9 cellular contexts compared by ENCODE assay signal in genomic region chr3:178325330-178325729, GRCh38.
DNase-seq lines count a peak whose midpoint lies in the region; ATAC-seq and TF ChIP-seq lines count a peak whose summit lies in the region.
"Had no signal": no experiment of that assay in that cellular context is flagged by ENCODE, and none has a peak within 500 bp of the region (broad histone marks: within the 10 kb centered on the region; RNA-seq: fewer than 3 reads in every experiment).

No MANE protein-coding gene starts in this region.

- TF ChIP-seq CTCF in C4-2B (conservative IDR thresholded peaks at IDR 0.05), result peak; percentile 82
- TF ChIP-seq CTCF in brain (conservative IDR thresholded peaks at IDR 0.05), result peak; percentile 57 to 67
- TF ChIP-seq CTCF in mesothelial cell of epicardium (IDR thresholded peaks at IDR 0.05; ENCODE audit: unreplicated experiment), result peak; percentile 55

- no peak for ATAC-seq in GM19395 (IDR thresholded peaks at IDR 0.05; ENCODE audit: unreplicated experiment)
- ATAC-seq in activated naive CD4-positive, alpha-beta T cell treated with anti-CD3 and anti-CD28 coated beads, Interleukin-2, amount 50 U/mL, for 72 hours, result no peak

- no peak overlapping the region for H3K4me3 Mint-ChIP-seq in brain
- H3K4me3 Mint-ChIP-seq in mesothelial cell of epicardium, result no peak overlapping the region

- DNase-seq in NCI-H1417 treated with DMSO at 0.1 percent for 48 hours (lab: John Stamatoyannopoulos, UW) (peak; percentile 30), mesothelial cell of epicardium (ENCODE audit: low spot score in 2 of 2, unreplicated experiment in 2 of 2) (no peak), cardiac septum (ENCODE audit: low spot score) (no peak)
- no peak for DNase-seq in activated CD8-positive, alpha-beta memory T cell treated with anti-CD3 and anti-CD28 coated beads for 24 hours
- DNase-seq in activated naive CD4-positive, alpha-beta T cell treated with anti-CD3 and anti-CD28 coated beads, Interleukin-2, amount 50 U/mL, for 72 hours (ENCODE audit: low spot score in 2 of 2), result no peak

- intact Hi-C loops in cardiac septum (cut with DNase I), result loop anchor here (5.0 to 10.0 kb wide), 4 partner anchors 57 to 1371 kb away; no protein-coding TSS in a partner anchor

- H3K9me3 Mint-ChIP-seq in brain, result no peaks in the 10 kb centered on the region
- no peaks in the 10 kb centered on the region for H3K9me3 Mint-ChIP-seq in mesothelial cell of epicardium
- no peaks in the 10 kb centered on the region for H3K9me3 Mint-ChIP-seq in activated naive CD4-positive, alpha-beta T cell treated with anti-CD3 and anti-CD28 coated beads, Interleukin-2, amount 50 U/mL, for 72 hours

- H3K27me3 Mint-ChIP-seq in brain (no peaks in the 10 kb centered on the region), mesothelial cell of epicardium (ENCODE audit: low read depth) (no peaks in the 10 kb centered on the region)

- H3K27ac ChIP-seq in C4-2B, result no peak overlapping the region
- H3K27ac ChIP-seq: neutrophil had no signal

- H3K4me1 Mint-ChIP-seq in brain, result peaks cover 21% of the 10 kb centered on the region
- peaks cover 34% of the 10 kb centered on the region for H3K4me1 Mint-ChIP-seq in mesothelial cell of epicardium

- H3K36me3 Mint-ChIP-seq in brain (no peaks in the 10 kb centered on the region), mesothelial cell of epicardium (no peaks in the 10 kb centered on the region)
- no peaks in the 10 kb centered on the region for H3K36me3 Mint-ChIP-seq in activated naive CD4-positive, alpha-beta T cell treated with anti-CD3 and anti-CD28 coated beads, Interleukin-2, amount 50 U/mL, for 72 hours

- H3K27ac Mint-ChIP-seq in brain, result no peak overlapping the region
- no peak overlapping the region for H3K27ac Mint-ChIP-seq in mesothelial cell of epicardium
- no peak overlapping the region for H3K27ac Mint-ChIP-seq in activated naive CD4-positive, alpha-beta T cell treated with anti-CD3 and anti-CD28 coated beads, Interleukin-2, amount 50 U/mL, for 72 hours
